In genomic region chr4:57110635-57111546, GRCh38 we compare ENCODE assay signal across 8 cellular contexts. TPM values are rescaled to one million over a fixed set of nuclear protein-coding genes. Genes with fewer than 3 reads are reported as not detected.
DNase-seq lines count a peak whose midpoint lies in the region; TF ChIP-seq lines count a peak whose summit lies in the region.

No MANE protein-coding gene starts in this region.

- H3K27me3 ChIP-seq in HL-60 (ENCODE audit: insufficient read depth, poor library complexity, severe bottlenecking) (no peaks in the 10 kb centered on the region), esophagus muscularis mucosa (no peaks in the 10 kb centered on the region), tibial nerve (no peaks in the 10 kb centered on the region)

- no peak for DNase-seq in AG04449 (ENCODE audit: low read depth, low spot score)
- DNase-seq in GM13976 (ENCODE audit: low spot score) = peak; percentile 49
- peak; percentile 95 to 97 for DNase-seq in HL-60 (ENCODE audit: low read depth in 1 of 2, low spot score in 1 of 2)
- peak; percentile 93 for DNase-seq in esophagus muscularis mucosa (ENCODE audit: extremely low spot score)
- DNase-seq in midbrain (lab: John Stamatoyannopoulos, UW) = peak; percentile 74
- peak; percentile 28 to 48 for DNase-seq in tibial nerve (ENCODE audit: low spot score in 2 of 2)
- DNase-seq in activated CD4-positive, CD25-positive, alpha-beta regulatory T cell (lab: John Stamatoyannopoulos, UW) = no peak

- TF ChIP-seq POLR2A in esophagus muscularis mucosa (IDR thresholded peaks at IDR 0.05; ENCODE audit: low read depth) = no peak
- TF ChIP-seq POLR2A in tibial nerve (IDR thresholded peaks at IDR 0.05) = no peak

- POLR2A ChIA-PET in AG04449 (lab: Yijun Ruan, JAX) = interaction anchor here (0.8 to 1.9 kb wide), 10 partner anchors 8 to 85 kb away, joined by 3 to 18 read pairs (median 4); no protein-coding TSS in a partner anchor

- 3% methylated on average over 20 of the region's 25 CpGs for WGBS in esophagus muscularis mucosa
- 1% methylated on average over 25 of the region's 25 CpGs for WGBS in tibial nerve, 2 donors

- TF ChIP-seq CTCF in AG04449 (IDR thresholded peaks at IDR 0.05; ENCODE audit: insufficient read depth, low read length, missing control alignments) (no peak), GM13976 (IDR thresholded peaks at IDR 0.05; ENCODE audit: borderline replicate concordance, control extremely low read depth, extremely low read depth, insufficient read depth, missing control alignments) (no peak), HL-60 (IDR thresholded peaks at IDR 0.05; ENCODE audit: insufficient read depth, low read length) (no peak), VCaP (conservative IDR thresholded peaks at IDR 0.05) (no peak), esophagus muscularis mucosa (IDR thresholded peaks at IDR 0.05) (no peak), tibial nerve (IDR thresholded peaks at IDR 0.05) (no peak)

- no peak for TF ChIP-seq EP300 in esophagus muscularis mucosa (IDR thresholded peaks at IDR 0.05)
- peak; percentile 15 to 49 for TF ChIP-seq EP300 in tibial nerve (IDR thresholded peaks at IDR 0.05)

- in situ Hi-C loops in GM13976 (cut with MboI; ENCODE audit: low sequenced_read_pairs, unreplicated experiment) = no loop called here

- intact Hi-C loops in esophagus muscularis mucosa (cut with DNase I) = loop anchor here (5.0 kb wide), 1 partner anchor 74 kb away; no protein-coding TSS in a partner anchor

- CTCF ChIA-PET in AG04449 (lab: Yijun Ruan, JAX) = interaction anchor here (1.0 to 1.5 kb wide), 3 partner anchors 10 to 53 kb away, joined by 3 to 7 read pairs (median 4); no protein-coding TSS in a partner anchor

- H3K4me1 ChIP-seq in esophagus muscularis mucosa (peaks cover 23 to 71% (median 51%) of the 10 kb centered on the region in 4 donors), tibial nerve (peaks cover 0 to 28% (median 4%) of the 10 kb centered on the region in 4 donors)

- H3K4me3 ChIP-seq in AG04449 (ENCODE audit: low read depth, low read length) (peak overlapping the region; percentile 82), HL-60 (replicated peaks; ENCODE audit: insufficient read depth, low read length) (peak overlapping the region; percentile 83), esophagus muscularis mucosa (peak overlapping the region; percentile 84 to 97 (median 92)), tibial nerve (peak overlapping the region; percentile 54 to 89 (median 78))

- no peaks in the 10 kb centered on the region for H3K9me3 ChIP-seq in esophagus muscularis mucosa
- no peaks in the 10 kb centered on the region for H3K9me3 ChIP-seq in tibial nerve

- H3K36me3 ChIP-seq in esophagus muscularis mucosa (no peaks in the 10 kb centered on the region), tibial nerve (no peaks in the 10 kb centered on the region)

- H3K27ac ChIP-seq in HL-60 (replicated peaks) (peak overlapping the region; percentile 98), VCaP (peak overlapping the region; percentile 83), esophagus muscularis mucosa (replicated peaks in 1 of 4) (peak overlapping the region; percentile 93 to 98 (median 98)), tibial nerve (peak overlapping the region; percentile 87 to 98 (median 90))

RNA-seq across cellular contexts. Expression of gene IGFBP7, which starts 0.7 kb away (rescaled TPM):
- total RNA-seq in esophagus muscularis mucosa = 1,000 to 10,000 TPM in 1 of 4 donors, 100 to 1,000 TPM in 3; 712 to 1,070 (median 762) TPM
- total RNA-seq in tibial nerve = 1,000 to 10,000 TPM; 1,415 to 3,184 (median 2,179) TPM

Comparison
In these comparisons a context has a peak if more than half of its experiments do, and no peak if none do; other contexts are left out.
1. DNase-seq: peak in GM13976 (single experiment), HL-60 (2 of 2), esophagus muscularis mucosa (single experiment), midbrain (single experiment) and tibial nerve (2 of 2); none in AG04449 (single experiment) and activated CD4-positive, CD25-positive, alpha-beta regulatory T cell (0 of 4).
2. Peak in every context shown above with its lines, with median percentiles within 50 percentile points of each other: H3K4me3 ChIP-seq and H3K27ac ChIP-seq.